In genomic region chr3:42803800-42804112, GRCh38 we compare ENCODE assay signal across 8 cellular contexts. TPM values are rescaled to one million over a fixed set of nuclear protein-coding genes. Genes with fewer than 3 reads are reported as not detected.
DNase-seq lines count a peak whose midpoint lies in the region; TF ChIP-seq lines count a peak whose summit lies in the region.

No MANE protein-coding gene starts in this region.

- no peaks in the 10 kb centered on the region for H4K20me1 ChIP-seq in MM.1S (ENCODE audit: insufficient read depth, low read length)

- peak overlapping the region; percentile 85 for H3K9ac ChIP-seq in MM.1S (ENCODE audit: low read length)

- H3K4me1 ChIP-seq in MM.1S (ENCODE audit: low read length) = peaks cover 8% of the 10 kb centered on the region; the same call in 1 of the 2 replicates
- peaks cover 60% of the 10 kb centered on the region for H3K4me1 ChIP-seq in left ventricle myocardium inferior

- H3K9me3 ChIP-seq in MM.1S (replicated peaks; ENCODE audit: insufficient read depth, low read length) (no peaks in the 10 kb centered on the region), left ventricle myocardium inferior (replicated peaks) (no peaks in the 10 kb centered on the region)

- no peaks in the 10 kb centered on the region for H3K9me2 ChIP-seq in MM.1S (replicated peaks; ENCODE audit: insufficient read depth, low read length)

- H3K79me2 ChIP-seq in MM.1S (ENCODE audit: low read length) = peaks cover 47% of the 10 kb centered on the region

- peak overlapping the region; percentile 81 for H3K27ac ChIP-seq in MM.1S (ENCODE audit: low read length)
- peak overlapping the region; percentile 98 for H3K27ac ChIP-seq in left ventricle myocardium inferior (replicated peaks)

- H3K4me2 ChIP-seq in MM.1S (ENCODE audit: low read depth, low read length) = peak overlapping the region; percentile 64

- peak overlapping the region; percentile 74 for H2AFZ ChIP-seq in MM.1S (ENCODE audit: low read length)

- H3K36me3 ChIP-seq in MM.1S (replicated peaks; ENCODE audit: insufficient read depth, low read length) = no peaks in the 10 kb centered on the region
- no peaks in the 10 kb centered on the region for H3K36me3 ChIP-seq in left ventricle myocardium inferior

- TF ChIP-seq CTCF in MM.1S (IDR thresholded peaks at IDR 0.05; ENCODE audit: low read length) (no peak), left ventricle myocardium inferior (IDR thresholded peaks at IDR 0.05; ENCODE audit: borderline replicate concordance) (no peak), retinal pigment epithelial cell (conservative IDR thresholded peaks at IDR 0.05; ENCODE audit: low read depth, low read length) (no peak)

- H3F3A ChIP-seq in MM.1S (ENCODE audit: insufficient read depth, low read length) = peaks cover 6% of the 10 kb centered on the region

- intact Hi-C loops in left ventricle myocardium inferior (cut with micrococcal nuclease) = no loop called here

- H3K27me3 ChIP-seq in MM.1S (replicated peaks; ENCODE audit: insufficient read depth, low read length) (no peaks in the 10 kb centered on the region), left ventricle myocardium inferior (ENCODE audit: low read depth) (no peaks in the 10 kb centered on the region)

- DNase-seq in SIG-M5 treated with dmso at 0.1 percent for 504 hours (lab: John Stamatoyannopoulos, UW; ENCODE audit: unreplicated experiment) (peak; percentile 33), SIG-M5 (lab: John Stamatoyannopoulos, UW) (no peak), HCEC 1CT (peak; percentile 31), MM.1S (peak; percentile 43), left ventricle myocardium inferior (peak; percentile 47), retinal pigment epithelial cell (ENCODE audit: low read depth) (no peak), foreskin melanocyte (no peak)
- peak; percentile 4 for DNase-seq in activated gamma-delta T cell treated with anti-CD3 and anti-CD28 coated beads, Interleukin-2, amount 50 U/mL, for 16 hours (ENCODE audit: low read depth)

- H3K4me3 ChIP-seq in MM.1S (ENCODE audit: low read length) (peak overlapping the region; percentile 89), left ventricle myocardium inferior (peak overlapping the region; percentile 93), retinal pigment epithelial cell (ENCODE audit: low read length) (peak overlapping the region; percentile 90)

RNA-seq across cellular contexts. Expression of gene HIGD1A, which starts 0.5 kb away (rescaled TPM):
- total RNA-seq in left ventricle myocardium inferior = 377 TPM

RNA-seq across cellular contexts. Expression of gene ACKR2, which starts 5.5 kb away (rescaled TPM):
- 0.44 TPM for total RNA-seq in left ventricle myocardium inferior

RNA-seq across cellular contexts. Expression of gene CCDC13, which starts 30.7 kb away (rescaled TPM):
- 0.41 TPM for total RNA-seq in left ventricle myocardium inferior

Comparison
In these comparisons a context has a peak if more than half of its experiments do, and no peak if none do; other contexts are left out.
1. DNase-seq: peak in SIG-M5 treated with dmso at 0.1 percent for 504 hours (single experiment), HCEC 1CT (single experiment), MM.1S (single experiment), activated gamma-delta T cell treated with anti-CD3 and anti-CD28 coated beads, Interleukin-2, amount 50 U/mL, for 16 hours (single experiment) and left ventricle myocardium inferior (single experiment); none in SIG-M5 (single experiment), retinal pigment epithelial cell (single experiment) and foreskin melanocyte (single experiment).
2. Peak in every context shown above with its lines, with median percentiles within 50 percentile points of each other: H3K4me3 ChIP-seq.